Comparison of ENCODE assay signal across 8 cellular contexts in the genomic region with DNA sequence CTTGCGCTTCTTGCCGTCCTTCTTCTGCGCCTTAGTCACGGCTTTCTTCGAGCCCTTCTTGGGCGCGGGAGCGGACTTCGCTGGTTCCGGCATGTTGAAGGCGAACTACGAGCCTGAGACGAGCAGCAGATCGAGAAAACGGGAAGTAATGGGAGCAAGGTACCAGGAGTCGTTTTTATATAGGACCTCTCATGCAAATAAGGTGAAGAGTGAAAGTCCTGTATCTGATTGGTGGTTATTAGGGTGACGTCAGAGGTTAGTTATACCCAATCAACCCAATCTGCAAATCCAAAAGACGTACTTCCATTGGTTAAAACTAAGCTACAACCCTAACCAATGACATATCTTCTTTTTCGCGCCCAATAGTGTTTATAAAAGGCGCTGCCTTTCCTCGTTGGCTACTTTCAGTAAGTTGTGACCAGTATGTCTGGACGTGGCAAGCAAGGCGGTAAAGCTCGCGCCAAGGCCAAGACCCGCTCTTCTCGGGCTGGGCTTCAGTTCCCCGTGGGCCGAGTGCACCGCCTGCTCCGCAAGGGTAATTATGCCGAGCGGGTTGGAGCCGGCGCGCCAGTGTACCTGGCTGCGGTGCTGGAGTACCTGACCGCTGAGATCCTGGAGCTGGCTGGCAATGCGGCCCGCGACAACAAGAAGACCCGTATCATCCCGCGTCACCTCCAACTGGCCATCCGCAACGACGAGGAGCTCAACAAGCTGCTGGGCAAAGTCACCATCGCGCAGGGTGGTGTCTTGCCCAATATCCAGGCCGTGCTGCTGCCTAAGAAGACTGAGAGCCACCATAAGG.
DNase-seq lines count a peak whose midpoint lies in the region; ATAC-seq, FAIRE-seq and TF ChIP-seq lines count a peak whose summit lies in the region.

No MANE protein-coding gene starts in this region.

- H3K4me3 ChIP-seq in dorsolateral prefrontal cortex: peak overlapping the region; percentile 47 to 90 (median 69)

- DNase-seq in GM19239 (ENCODE audit: insufficient read length, low spot score): peak; percentile 54
- peak; percentile 86 for DNase-seq in NCI-H510A (lab: John Stamatoyannopoulos, UW)
- DNase-seq in activated CD4-positive, alpha-beta T cell treated with anti-CD3 and anti-CD28 coated beads for 4 hours: peak; percentile 70 to 74
- DNase-seq in dorsolateral prefrontal cortex: peak in 9 of 10 donors; percentile 26 to 77 (median 67)
- DNase-seq in left lobe of liver (ENCODE audit: low spot score): peak; percentile 85
- DNase-seq in stimulated activated CD4-positive, alpha-beta T cell treated with anti-CD3 and anti-CD28 coated beads, Interleukin-2, amount 100 ng/mL, for 24 hours: peak; percentile 77 to 79

- ATAC-seq in HG03432 (IDR thresholded peaks at IDR 0.05; ENCODE audit: unreplicated experiment) (peak; percentile 78), left lobe of liver (peak; percentile 93)

- TF ChIP-seq CTCF in C4-2B (conservative IDR thresholded peaks at IDR 0.05): no peak
- peak in 3 of 56 donors; percentile 10 to 28 (median 15) for TF ChIP-seq CTCF in dorsolateral prefrontal cortex (IDR thresholded peaks at IDR 0.05 in 54 of 56, conservative IDR thresholded peaks at IDR 0.05 in 2 of 56; ENCODE audit: low read depth in 1 of 56, partially characterized antibody in 56 of 56)

- H3K27ac ChIP-seq in C4-2B: peak overlapping the region; percentile 99
- H3K27ac ChIP-seq in dorsolateral prefrontal cortex: peak overlapping the region; percentile 40 to 91 (median 83)

- intact Hi-C loops in dorsolateral prefrontal cortex (cut with DNase I): loop anchor here in 1 of 2 donors (2.0 kb wide), 1 partner anchor 14 kb away; a partner anchor contains a TSS

- H3K27me3 ChIP-seq in dorsolateral prefrontal cortex: peaks cover 0 to 19% (median 0%) of the 10 kb centered on the region in 45 donors

- peak; percentile 83 for FAIRE-seq in GM19239 (lab: Jason Lieb, UNC)

Comparison
In these comparisons a context has a peak if more than half of its experiments do, and no peak if none do; other contexts are left out.
1. Peak in every context shown above with its lines: DNase-seq, ATAC-seq, H3K4me3 ChIP-seq and H3K27ac ChIP-seq.